ENCODE assay signal across 11 cellular contexts in the genomic region with DNA sequence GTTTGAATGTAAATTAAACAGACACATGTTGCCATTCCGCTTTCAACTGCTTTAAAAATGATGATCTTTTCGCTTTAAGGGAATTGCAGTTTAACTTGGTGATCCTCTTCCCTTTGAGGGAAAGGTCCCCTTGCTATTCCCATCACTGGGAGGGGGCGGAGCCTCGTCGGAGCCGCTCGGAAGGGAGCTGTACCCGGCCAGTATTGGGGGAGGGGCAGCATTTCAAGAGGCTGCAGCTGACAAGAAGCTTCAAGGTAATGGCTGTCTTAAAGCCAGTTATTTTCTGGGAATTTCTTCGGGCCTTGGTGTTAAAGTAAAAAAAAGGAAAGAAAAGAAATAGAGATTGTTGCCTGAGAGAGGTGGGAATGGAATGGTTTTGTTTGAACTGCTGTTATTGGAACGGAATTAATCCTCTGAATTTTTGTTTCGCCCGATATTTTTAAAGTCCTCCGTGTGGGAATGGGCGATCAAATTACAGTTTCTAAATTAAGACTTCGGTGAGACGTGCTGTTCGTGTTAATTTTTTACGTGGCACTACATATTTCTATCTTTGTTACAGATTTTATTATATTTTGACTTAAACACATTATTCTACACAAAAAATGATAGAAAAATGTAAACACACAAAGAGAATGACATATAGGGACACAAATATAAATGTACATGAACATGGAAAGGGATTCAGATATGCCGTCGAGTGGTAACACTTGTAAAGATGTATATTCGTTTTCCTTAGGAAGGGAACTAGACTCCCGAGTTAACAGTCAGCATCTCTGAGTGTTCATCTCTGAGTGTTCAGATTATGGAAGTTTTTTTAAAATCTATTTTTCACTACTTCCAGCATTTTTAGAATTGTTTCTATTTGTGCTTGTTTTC. TPM values are rescaled to one million over a fixed set of nuclear protein-coding genes. Genes with fewer than 3 reads are reported as not detected.
DNase-seq lines count a peak whose midpoint lies in the region; ATAC-seq and TF ChIP-seq lines count a peak whose summit lies in the region.
"Had no signal": no experiment of that assay in that cellular context is flagged by ENCODE, and none has a peak within 500 bp of the region (broad histone marks: within the 10 kb centered on the region; RNA-seq: fewer than 3 reads in every experiment).

No MANE protein-coding gene starts in this region.

- no peak for TF ChIP-seq CTCF in right atrium auricular region (IDR thresholded peaks at IDR 0.05)

- H3K4me3 Mint-ChIP-seq in stimulated activated effector memory CD8-positive, alpha-beta T cell treated with anti-CD3 and anti-CD28 coated beads, Interleukin-12 subunit alpha, Interleukin-12 subunit beta, amount 100 ng/mL, for 72 hours: no peak overlapping the region
- no peak overlapping the region for H3K4me3 Mint-ChIP-seq in activated CD4-positive, alpha-beta memory T cell treated with anti-CD3 and anti-CD28 coated beads for 36 hours

- H3K27me3 ChIP-seq in H7 (ENCODE audit: control insufficient read depth, insufficient read depth, low read length) (no peaks in the 10 kb centered on the region), right atrium auricular region (no peaks in the 10 kb centered on the region)
- H3K27me3 ChIP-seq: SJSA1 had no signal

- POLR2A ChIA-PET in activated CD4-positive, alpha-beta memory T cell treated with anti-CD3 and anti-CD28 coated beads for 36 hours (lab: Charles Lee): no interaction called here

- DNase-seq in H7 (peak; percentile 63), amniotic epithelial cell (ENCODE audit: low read depth) (peak; percentile 14), right atrium auricular region (ENCODE audit: low spot score) (no peak), pons (ENCODE audit: low spot score) (peak; percentile 60), OCI-M1 (lab: John Stamatoyannopoulos, UW) (no peak)
- no peak for DNase-seq in stimulated activated effector memory CD8-positive, alpha-beta T cell treated with anti-CD3 and anti-CD28 coated beads, Interleukin-12 subunit alpha, Interleukin-12 subunit beta, amount 100 ng/mL, for 72 hours (ENCODE audit: low spot score in 2 of 2)
- no peak for DNase-seq in activated CD4-positive, alpha-beta memory T cell treated with anti-CD3 and anti-CD28 coated beads for 36 hours
- DNase-seq: activated CD8-positive, alpha-beta memory T cell treated with anti-CD3 and anti-CD28 coated beads, Interleukin-2, amount 50 U/mL, for 4 hours; DND-41 had no signal

- no peak overlapping the region for H3K27ac Mint-ChIP-seq in stimulated activated effector memory CD8-positive, alpha-beta T cell treated with anti-CD3 and anti-CD28 coated beads, Interleukin-12 subunit alpha, Interleukin-12 subunit beta, amount 100 ng/mL, for 72 hours
- H3K27ac Mint-ChIP-seq in activated CD4-positive, alpha-beta memory T cell treated with anti-CD3 and anti-CD28 coated beads for 36 hours: no peak overlapping the region

- intact Hi-C loops in activated CD4-positive, alpha-beta memory T cell treated with anti-CD3 and anti-CD28 coated beads for 36 hours (cut with micrococcal nuclease): no loop called here

- H3K4me1 ChIP-seq in right atrium auricular region: no peaks in the 10 kb centered on the region
- H3K4me1 ChIP-seq: SJSA1 had no signal

- H3K4me1 Mint-ChIP-seq in stimulated activated effector memory CD8-positive, alpha-beta T cell treated with anti-CD3 and anti-CD28 coated beads, Interleukin-12 subunit alpha, Interleukin-12 subunit beta, amount 100 ng/mL, for 72 hours: no peaks in the 10 kb centered on the region
- no peaks in the 10 kb centered on the region for H3K4me1 Mint-ChIP-seq in activated CD4-positive, alpha-beta memory T cell treated with anti-CD3 and anti-CD28 coated beads for 36 hours (ENCODE audit: low read depth)

- ATAC-seq in GM21367 (IDR thresholded peaks at IDR 0.05; ENCODE audit: unreplicated experiment): no peak
- no peak for ATAC-seq in stimulated activated effector memory CD8-positive, alpha-beta T cell treated with anti-CD3 and anti-CD28 coated beads, Interleukin-12 subunit alpha, Interleukin-12 subunit beta, amount 100 ng/mL, for 72 hours

- no peaks in the 10 kb centered on the region for H3K36me3 ChIP-seq in H7 (replicated peaks; ENCODE audit: control insufficient read depth, insufficient read depth, low read length)
- H3K36me3 ChIP-seq in right atrium auricular region: no peaks in the 10 kb centered on the region
- H3K36me3 ChIP-seq: SJSA1 had no signal

- peaks cover 7% of the 10 kb centered on the region for H3K9me3 Mint-ChIP-seq in stimulated activated effector memory CD8-positive, alpha-beta T cell treated with anti-CD3 and anti-CD28 coated beads, Interleukin-12 subunit alpha, Interleukin-12 subunit beta, amount 100 ng/mL, for 72 hours
- no peaks in the 10 kb centered on the region for H3K9me3 Mint-ChIP-seq in activated CD4-positive, alpha-beta memory T cell treated with anti-CD3 and anti-CD28 coated beads for 36 hours

- CTCF ChIA-PET in activated CD4-positive, alpha-beta memory T cell treated with anti-CD3 and anti-CD28 coated beads for 36 hours (lab: Charles Lee): no interaction called here

- no peaks in the 10 kb centered on the region for H3K36me3 Mint-ChIP-seq in stimulated activated effector memory CD8-positive, alpha-beta T cell treated with anti-CD3 and anti-CD28 coated beads, Interleukin-12 subunit alpha, Interleukin-12 subunit beta, amount 100 ng/mL, for 72 hours
- H3K36me3 Mint-ChIP-seq in activated CD4-positive, alpha-beta memory T cell treated with anti-CD3 and anti-CD28 coated beads for 36 hours: no peaks in the 10 kb centered on the region

- H3K9me3 ChIP-seq in right atrium auricular region: no peaks in the 10 kb centered on the region
- H3K9me3 ChIP-seq: SJSA1 had no signal

- no peaks in the 10 kb centered on the region for H3K27me3 Mint-ChIP-seq in activated CD4-positive, alpha-beta memory T cell treated with anti-CD3 and anti-CD28 coated beads for 36 hours

- peak overlapping the region; percentile 29; the same call in 1 of the 2 replicates for H3K4me3 ChIP-seq in H7 (ENCODE audit: insufficient read depth, low read depth, low read length)
- H3K4me3 ChIP-seq in right atrium auricular region: peak overlapping the region; percentile 8 to 33
- H3K4me3 ChIP-seq: SJSA1 had no signal

- no peak overlapping the region for H3K27ac ChIP-seq in right atrium auricular region
- H3K27ac ChIP-seq: SJSA1 had no signal

RNA-seq across cellular contexts. Expression of gene PWWP3B, which starts 9.2 kb away (rescaled TPM):
- 0.52 and 1.5 TPM in 2 replicates for total RNA-seq in H7 (2014; rRNA removed; shearing (Covaris generic))
- total RNA-seq in right atrium auricular region: 1 to 10 TPM; 5.9 to 7.7 TPM
- not detected for total RNA-seq in activated CD4-positive, alpha-beta memory T cell treated with anti-CD3 and anti-CD28 coated beads for 36 hours
- total RNA-seq: SJSA1 had no signal

Comparison
In these comparisons a context has a peak if more than half of its experiments do, and no peak if none do; other contexts are left out.
1. DNase-seq: peak in H7 (single experiment), amniotic epithelial cell (single experiment) and pons (single experiment); none in right atrium auricular region (single experiment), stimulated activated effector memory CD8-positive, alpha-beta T cell treated with anti-CD3 and anti-CD28 coated beads, Interleukin-12 subunit alpha, Interleukin-12 subunit beta, amount 100 ng/mL, for 72 hours (0 of 2), OCI-M1 (single experiment) and activated CD4-positive, alpha-beta memory T cell treated with anti-CD3 and anti-CD28 coated beads for 36 hours (single experiment).